ENCODE assay signal across 8 cellular contexts in the genomic region with DNA sequence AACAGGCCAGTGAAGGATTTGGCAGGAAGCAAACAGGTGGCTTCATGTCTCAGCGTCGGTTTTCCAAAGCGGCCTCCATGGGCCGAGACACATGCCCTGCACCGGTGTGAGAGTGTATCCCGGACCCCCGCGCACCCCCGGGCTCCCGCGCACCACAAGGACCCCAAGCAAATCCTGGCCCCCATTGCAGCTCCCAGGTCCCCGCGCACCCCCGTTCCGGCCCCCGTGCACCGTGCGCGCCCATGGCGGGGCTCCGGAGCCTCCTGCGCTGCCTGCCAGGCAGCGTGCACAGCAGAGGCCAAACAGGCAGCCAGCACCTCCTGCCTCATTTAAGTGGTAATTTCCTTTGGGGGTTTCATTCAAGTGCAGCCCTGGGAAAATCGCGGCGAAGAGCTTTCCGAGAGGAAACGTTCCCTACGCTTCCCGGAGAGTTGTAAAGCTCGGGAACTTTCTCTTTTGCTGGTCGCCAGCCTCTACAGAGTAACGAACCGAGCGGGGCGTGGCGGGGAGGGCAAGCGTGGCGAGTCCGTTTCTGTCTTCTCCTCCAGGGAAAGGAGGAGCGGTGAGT.
DNase-seq lines count a peak whose midpoint lies in the region; TF ChIP-seq lines count a peak whose summit lies in the region.

No MANE protein-coding gene starts in this region.

- H3K4me2 ChIP-seq in smooth muscle cell: peak overlapping the region; percentile 92

- H3K36me3 ChIP-seq in HUES6 (ENCODE audit: control insufficient read depth, insufficient read depth, low read length): no peaks in the 10 kb centered on the region
- H3K36me3 ChIP-seq in smooth muscle cell (ENCODE audit: low read depth): no peaks in the 10 kb centered on the region

- no peaks in the 10 kb centered on the region for H4K20me1 ChIP-seq in smooth muscle cell (ENCODE audit: low read depth)

- H3K4me1 ChIP-seq in HUES6 (ENCODE audit: control insufficient read depth, insufficient read depth, low read length) (peaks cover 5% of the 10 kb centered on the region; the same call in 1 of the 2 replicates), smooth muscle cell (ENCODE audit: low read depth) (no peaks in the 10 kb centered on the region)

- no peak overlapping the region for H3K27ac ChIP-seq in HUES6 (ENCODE audit: low read depth, low read length)
- H3K27ac ChIP-seq in smooth muscle cell (ENCODE audit: low read depth): no peak overlapping the region

- no peaks in the 10 kb centered on the region for H3K36me3 Mint-ChIP-seq in chondrocyte (ENCODE audit: low read depth)

- H2AFZ ChIP-seq in smooth muscle cell (ENCODE audit: low read depth): peak overlapping the region; percentile 96

- H3K9me3 ChIP-seq in HUES6 (ENCODE audit: control insufficient read depth, insufficient read depth, low read depth, low read length) (no peaks in the 10 kb centered on the region), smooth muscle cell (replicated peaks; ENCODE audit: low read depth) (no peaks in the 10 kb centered on the region)

- peak overlapping the region; percentile 54 for H3K4me3 ChIP-seq in HUES6 (ENCODE audit: low read depth, low read length)
- H3K4me3 ChIP-seq in smooth muscle cell: peak overlapping the region; percentile 62

- no peak overlapping the region for H3K27ac Mint-ChIP-seq in chondrocyte (ENCODE audit: unreplicated experiment)

- DNase-seq in chondrocyte (ENCODE audit: low spot score): peak; percentile 70
- DNase-seq in kidney glomerular epithelial cell (lab: John Stamatoyannopoulos, UW): peak; percentile 2
- no peak for DNase-seq in smooth muscle cell (lab: John Stamatoyannopoulos, UW; ENCODE audit: unreplicated experiment)
- no peak for DNase-seq in NCI-H187 treated with DMSO at 0.1 percent for 48 hours (lab: John Stamatoyannopoulos, UW)
- DNase-seq in GM13977 (ENCODE audit: low spot score): no peak
- DNase-seq in GM20000 (ENCODE audit: low spot score): no peak
- no peak for DNase-seq in NOMO-1 (lab: John Stamatoyannopoulos, UW; ENCODE audit: unreplicated experiment in 2 of 2)

- H3K79me2 ChIP-seq in smooth muscle cell (ENCODE audit: low read depth): no peaks in the 10 kb centered on the region

- in situ Hi-C loops in GM13977 (cut with MboI; ENCODE audit: low pct_unique_long_range_greater_than_20kb, low sequenced_read_pairs, unreplicated experiment): loop anchor here (25.0 kb wide), 1 partner anchor 403 kb away; no protein-coding TSS in a partner anchor

- peak overlapping the region; percentile 71 for H3K4me3 Mint-ChIP-seq in chondrocyte (ENCODE audit: unreplicated experiment)

- peaks cover 11% of the 10 kb centered on the region for H3K27me3 Mint-ChIP-seq in chondrocyte (ENCODE audit: low read depth)

- no peaks in the 10 kb centered on the region for H3F3A ChIP-seq in smooth muscle cell (ENCODE audit: low read depth)

- H3K9ac ChIP-seq in HUES6 (ENCODE audit: low read length) (no peak overlapping the region), smooth muscle cell (ENCODE audit: low read depth) (peak overlapping the region; percentile 50)

- TF ChIP-seq CTCF in chondrocyte (IDR thresholded peaks at IDR 0.05): peak; percentile 41
- TF ChIP-seq CTCF in smooth muscle cell (IDR thresholded peaks at IDR 0.05; ENCODE audit: borderline replicate concordance, insufficient read depth, poor library complexity, severe bottlenecking): no peak
- TF ChIP-seq CTCF in GM13977 (IDR thresholded peaks at IDR 0.05; ENCODE audit: extremely low read depth, insufficient read depth, missing control alignments): no peak
- no peak for TF ChIP-seq CTCF in GM20000 (IDR thresholded peaks at IDR 0.05; ENCODE audit: extremely low read depth, missing control alignments)

- H3K4me1 Mint-ChIP-seq in chondrocyte (ENCODE audit: low read depth): peaks cover 5% of the 10 kb centered on the region

- H3K9me3 Mint-ChIP-seq in chondrocyte (ENCODE audit: low read depth): no peaks in the 10 kb centered on the region

- WGBS in smooth muscle cell (ENCODE audit: low lambda C conversion rate): 23% methylated on average over 41 of the region's 41 CpGs

- peaks cover 7% of the 10 kb centered on the region; the same call in 1 of the 2 replicates for H3K27me3 ChIP-seq in HUES6 (ENCODE audit: control insufficient read depth, insufficient read depth, low read length)
- H3K27me3 ChIP-seq in smooth muscle cell (ENCODE audit: low read depth): no peaks in the 10 kb centered on the region

Comparison
In these comparisons a context has a peak if more than half of its experiments do, and no peak if none do; other contexts are left out.
1. DNase-seq: peak in chondrocyte (single experiment) and kidney glomerular epithelial cell (single experiment); none in smooth muscle cell (single experiment), NCI-H187 treated with DMSO at 0.1 percent for 48 hours (single experiment), GM13977 (single experiment), GM20000 (single experiment) and NOMO-1 (0 of 2).